14 cellular contexts compared by ENCODE assay signal in the genomic region with DNA sequence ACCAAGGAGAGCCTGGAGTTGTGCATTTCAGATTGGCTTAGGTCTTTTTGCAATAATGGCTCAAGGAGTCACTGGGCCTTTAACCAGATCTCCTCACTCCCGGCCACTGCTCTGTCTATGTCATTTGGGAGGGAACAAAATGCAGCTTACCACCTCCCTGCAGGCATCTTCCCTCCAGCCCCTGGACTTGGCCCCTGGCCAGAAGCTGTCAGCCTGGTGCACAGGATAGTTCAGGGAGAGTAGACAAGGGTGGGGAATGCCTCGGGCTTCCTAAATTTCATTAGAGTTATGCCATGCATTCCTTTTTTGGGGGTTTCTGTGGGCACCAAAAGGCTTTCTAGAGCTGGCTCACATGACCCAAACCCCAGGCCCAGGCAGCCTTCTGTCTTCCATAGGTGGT.
DNase-seq lines count a peak whose midpoint lies in the region; ATAC-seq and TF ChIP-seq lines count a peak whose summit lies in the region.
"Had no signal": no experiment of that assay in that cellular context is flagged by ENCODE, and none has a peak within 500 bp of the region (broad histone marks: within the 10 kb centered on the region; RNA-seq: fewer than 3 reads in every experiment).

No MANE protein-coding gene starts in this region.

- TF ChIP-seq POLR2A in esophagus muscularis mucosa (IDR thresholded peaks at IDR 0.05; ENCODE audit: low read depth): no peak

- no peak overlapping the region for H3K27ac ChIP-seq in esophagus muscularis mucosa (replicated peaks in 1 of 4)
- H3K27ac ChIP-seq: GM23248 had no signal

- no peaks in the 10 kb centered on the region for H3K4me1 Mint-ChIP-seq in activated CD4-positive, alpha-beta T cell treated with anti-CD3 and anti-CD28 coated beads, Interleukin-2, amount 10 ng/mL, durations not matched to agents 24 days and 14 days
- H3K4me1 Mint-ChIP-seq in activated naive CD4-positive, alpha-beta T cell treated with anti-CD3 and anti-CD28 coated beads, Interleukin-2, amount 10 ng/mL, durations not matched to agents 7 days and 5 days: no peaks in the 10 kb centered on the region

- CTCF ChIA-PET in activated naive CD4-positive, alpha-beta T cell treated with anti-CD3 and anti-CD28 coated beads, Interleukin-2, amount 10 ng/mL, durations not matched to agents 7 days and 5 days (lab: Charles Lee): no interaction called here

- TF ChIP-seq CTCF in esophagus muscularis mucosa (IDR thresholded peaks at IDR 0.05): no peak

- H3K36me3 ChIP-seq in esophagus muscularis mucosa: no peaks in the 10 kb centered on the region

- WGBS in esophagus muscularis mucosa: 61% methylated on average over 2 of the region's 2 CpGs

- peaks cover 4% of the 10 kb centered on the region for H3K27me3 Mint-ChIP-seq in activated CD4-positive, alpha-beta T cell treated with anti-CD3 and anti-CD28 coated beads, Interleukin-2, amount 10 ng/mL, durations not matched to agents 24 days and 14 days
- peaks cover 27% of the 10 kb centered on the region for H3K27me3 Mint-ChIP-seq in activated naive CD4-positive, alpha-beta T cell treated with anti-CD3 and anti-CD28 coated beads, Interleukin-2, amount 10 ng/mL, durations not matched to agents 7 days and 5 days

- peaks cover 0 to 7% (median 0%) of the 10 kb centered on the region in 4 donors for H3K4me1 ChIP-seq in esophagus muscularis mucosa

- no peak overlapping the region for H3K4me3 Mint-ChIP-seq in activated CD4-positive, alpha-beta T cell treated with anti-CD3 and anti-CD28 coated beads, Interleukin-2, amount 10 ng/mL, durations not matched to agents 24 days and 14 days
- no peak overlapping the region for H3K4me3 Mint-ChIP-seq in activated naive CD4-positive, alpha-beta T cell treated with anti-CD3 and anti-CD28 coated beads, Interleukin-2, amount 10 ng/mL, durations not matched to agents 7 days and 5 days
- H3K4me3 Mint-ChIP-seq: CD14-positive monocyte; CD8-positive, alpha-beta T cell; IgD-negative memory B cell had no signal

- H3K27me3 ChIP-seq in esophagus muscularis mucosa: no peaks in the 10 kb centered on the region

- peak; percentile 47 for DNase-seq in activated CD4-positive, alpha-beta T cell treated with anti-CD3 and anti-CD28 coated beads, Interleukin-2, amount 10 ng/mL, durations not matched to agents 24 days and 14 days
- no peak for DNase-seq in activated CD4-positive, alpha-beta T cell treated with anti-CD3 and anti-CD28 coated beads, Interleukin-2, amount 50 U/mL, for 48 hours
- DNase-seq in EL (peak; percentile 14), RPMI7951 (ENCODE audit: low read depth) (peak; percentile 30), esophagus muscularis mucosa (ENCODE audit: extremely low spot score) (peak; percentile 57), NCI-H2227 (lab: John Stamatoyannopoulos, UW; ENCODE audit: unreplicated experiment) (no peak)
- no peak for DNase-seq in activated naive CD4-positive, alpha-beta T cell treated with anti-CD3 and anti-CD28 coated beads, Interleukin-2, amount 10 ng/mL, durations not matched to agents 7 days and 5 days
- DNase-seq: CD8-positive, alpha-beta T cell; COR-L47; DMS53; GM23248 had no signal

- no peaks in the 10 kb centered on the region for H3K9me3 Mint-ChIP-seq in activated CD4-positive, alpha-beta T cell treated with anti-CD3 and anti-CD28 coated beads, Interleukin-2, amount 10 ng/mL, durations not matched to agents 24 days and 14 days
- no peaks in the 10 kb centered on the region for H3K9me3 Mint-ChIP-seq in activated naive CD4-positive, alpha-beta T cell treated with anti-CD3 and anti-CD28 coated beads, Interleukin-2, amount 10 ng/mL, durations not matched to agents 7 days and 5 days
- H3K9me3 Mint-ChIP-seq: CD8-positive, alpha-beta T cell; IgD-negative memory B cell had no signal

- no peak for TF ChIP-seq EP300 in esophagus muscularis mucosa (IDR thresholded peaks at IDR 0.05)

- intact Hi-C loops in activated CD4-positive, alpha-beta T cell treated with anti-CD3 and anti-CD28 coated beads, Interleukin-2, amount 10 ng/mL, durations not matched to agents 24 days and 14 days (cut with micrococcal nuclease): no loop called here
- intact Hi-C loops in esophagus muscularis mucosa (cut with DNase I): no loop called here

- no peaks in the 10 kb centered on the region for H3K36me3 Mint-ChIP-seq in activated CD4-positive, alpha-beta T cell treated with anti-CD3 and anti-CD28 coated beads, Interleukin-2, amount 10 ng/mL, durations not matched to agents 24 days and 14 days (ENCODE audit: low read depth)
- H3K36me3 Mint-ChIP-seq in activated naive CD4-positive, alpha-beta T cell treated with anti-CD3 and anti-CD28 coated beads, Interleukin-2, amount 10 ng/mL, durations not matched to agents 7 days and 5 days: no peaks in the 10 kb centered on the region
- H3K36me3 Mint-ChIP-seq: CD8-positive, alpha-beta T cell; IgD-negative memory B cell had no signal

- H3K4me3 ChIP-seq in esophagus muscularis mucosa: no peak overlapping the region
- H3K4me3 ChIP-seq: GM23248 had no signal

- no peak overlapping the region for H3K27ac Mint-ChIP-seq in activated CD4-positive, alpha-beta T cell treated with anti-CD3 and anti-CD28 coated beads, Interleukin-2, amount 10 ng/mL, durations not matched to agents 24 days and 14 days
- H3K27ac Mint-ChIP-seq in activated naive CD4-positive, alpha-beta T cell treated with anti-CD3 and anti-CD28 coated beads, Interleukin-2, amount 10 ng/mL, durations not matched to agents 7 days and 5 days: no peak overlapping the region
- H3K27ac Mint-ChIP-seq: CD8-positive, alpha-beta T cell; IgD-negative memory B cell had no signal

- no peak for ATAC-seq in HG03521 (IDR thresholded peaks at IDR 0.05; ENCODE audit: unreplicated experiment)
- ATAC-seq: CD8-positive, alpha-beta T cell had no signal

- H3K9me3 ChIP-seq in esophagus muscularis mucosa: no peaks in the 10 kb centered on the region

Comparison
In these comparisons a context has a peak if more than half of its experiments do, and no peak if none do; other contexts are left out.
1. DNase-seq: peak in activated CD4-positive, alpha-beta T cell treated with anti-CD3 and anti-CD28 coated beads, Interleukin-2, amount 10 ng/mL, durations not matched to agents 24 days and 14 days (single experiment), EL (single experiment), RPMI7951 (single experiment) and esophagus muscularis mucosa (single experiment); none in activated CD4-positive, alpha-beta T cell treated with anti-CD3 and anti-CD28 coated beads, Interleukin-2, amount 50 U/mL, for 48 hours (0 of 2), activated naive CD4-positive, alpha-beta T cell treated with anti-CD3 and anti-CD28 coated beads, Interleukin-2, amount 10 ng/mL, durations not matched to agents 7 days and 5 days (single experiment) and NCI-H2227 (single experiment).